ENCODE assay signal across 8 cellular contexts in genomic region chr1:35555601-35556477, GRCh38. TPM values are rescaled to one million over a fixed set of nuclear protein-coding genes. Genes with fewer than 3 reads are reported as not detected.
A peak's percentile ranks its signal among the peaks of the same experiment; 100 is the strongest.
DNase-seq lines count a peak whose midpoint lies in the region; ATAC-seq, FAIRE-seq and TF ChIP-seq lines count a peak whose summit lies in the region.

No MANE protein-coding gene starts in this region.

- DNase-seq in EH (ENCODE audit: low read depth) (peak; percentile 69), NCI-H1092 (lab: John Stamatoyannopoulos, UW) (peak; percentile 75), adrenal gland (no peak), mesendoderm (no peak), GM19239 (ENCODE audit: insufficient read length, low spot score) (no peak), HTR-8/SVneo (ENCODE audit: insufficient read length, low spot score) (no peak), SKM-1 treated with dmso at 0.1 percent for 144 hours (lab: John Stamatoyannopoulos, UW; ENCODE audit: unreplicated experiment) (no peak)

- H4K5ac ChIP-seq in mesendoderm (ENCODE audit: low read length) = no peak overlapping the region

- H3K36me3 ChIP-seq in adrenal gland (replicated peaks in 1 of 2) (peaks cover 0 to 23% of the 10 kb centered on the region in 2 donors), mesendoderm (ENCODE audit: control insufficient read depth, insufficient read depth, low read length) (no peaks in the 10 kb centered on the region)

- no peak for TF ChIP-seq CTCF in adrenal gland (IDR thresholded peaks at IDR 0.05)

- no peak overlapping the region for H2BK120ac ChIP-seq in mesendoderm (ENCODE audit: low read depth, low read length)

- peak overlapping the region; percentile 97 for H3K4me2 ChIP-seq in mesendoderm (ENCODE audit: low read length)

- H3K4ac ChIP-seq in mesendoderm (ENCODE audit: low read depth, low read length) = no peak overlapping the region

- H2AK5ac ChIP-seq in mesendoderm (ENCODE audit: low read length) = no peak overlapping the region

- H3K4me1 ChIP-seq in adrenal gland (replicated peaks in 1 of 2) = peaks cover 28 to 59% of the 10 kb centered on the region in 2 donors
- H3K4me1 ChIP-seq in mesendoderm (ENCODE audit: control insufficient read depth, low read depth, low read length) = peaks cover 12% of the 10 kb centered on the region

- WGBS in adrenal gland, 4 donors = 48 to 56% (median 53%) methylated on average over 10 of the region's 10 CpGs
- WGBS in mesendoderm (ENCODE audit: extremely low coverage, insufficient coverage, low lambda C conversion rate) = no CpG with 5 or more reads among the region's 10 CpGs

- H3K9ac ChIP-seq in mesendoderm (ENCODE audit: low read length) = peak overlapping the region; percentile 82

- H4K8ac ChIP-seq in mesendoderm (ENCODE audit: low read depth, low read length) = no peak overlapping the region

- H3K9me3 ChIP-seq in adrenal gland (replicated peaks in 1 of 3) = no peaks in the 10 kb centered on the region

- ATAC-seq in GM18873 (IDR thresholded peaks at IDR 0.05; ENCODE audit: low FRiP score, unreplicated experiment) = no peak

- peaks cover 15% of the 10 kb centered on the region for H3K79me1 ChIP-seq in mesendoderm (ENCODE audit: low read length)

- H2BK15ac ChIP-seq in mesendoderm (replicated peaks; ENCODE audit: low read depth) = no peak overlapping the region

- H3K4me3 ChIP-seq in adrenal gland (peak overlapping the region in 1 of 4 donors; percentile 94), mesendoderm (ENCODE audit: low read length) (no peak overlapping the region)

- no peak overlapping the region for H3K23ac ChIP-seq in mesendoderm (ENCODE audit: low read length)

- H3K18ac ChIP-seq in mesendoderm (ENCODE audit: low read length) = peak overlapping the region; percentile 43

- peaks cover 15% of the 10 kb centered on the region for H3K79me2 ChIP-seq in mesendoderm (ENCODE audit: control insufficient read depth, insufficient read depth, low read length)

- FAIRE-seq in GM19239 (lab: Jason Lieb, UNC) (no peak), HTR-8/SVneo (lab: Jason Lieb, UNC) (no peak)

- H3K56ac ChIP-seq in mesendoderm (ENCODE audit: low read length) = peak overlapping the region; percentile 43

- TF ChIP-seq POLR2A in adrenal gland (IDR thresholded peaks at IDR 0.05) = no peak

- no peak overlapping the region for H2BK5ac ChIP-seq in mesendoderm (ENCODE audit: low read length)

- peak overlapping the region in 3 of 5 donors; percentile 94 to 99 (median 97) for H3K27ac ChIP-seq in adrenal gland
- no peak overlapping the region for H3K27ac ChIP-seq in mesendoderm (ENCODE audit: low read depth, low read length)

- H3K27me3 ChIP-seq in adrenal gland = no peaks in the 10 kb centered on the region
- no peaks in the 10 kb centered on the region for H3K27me3 ChIP-seq in mesendoderm (ENCODE audit: insufficient read depth, low read length, poor library complexity)

- intact Hi-C loops in adrenal gland (cut with DNase I) = loop anchor here in 1 of 2 donors (5.0 kb wide), 1 partner anchor 104 kb away; no protein-coding TSS in a partner anchor

RNA-seq across cellular contexts. Expression of gene KIAA0319L, which starts 1.4 kb away (rescaled TPM):
- 100 to 1,000 TPM in 3 of 8 donors, 10 to 100 TPM in 5; 53.8 to 278 (median 91.0) TPM for total RNA-seq in adrenal gland
- polyA plus RNA-seq in adrenal gland = 10 to 100 TPM; 26.5 to 60.1 (median 29.2) TPM
- 15.1 TPM for polyA plus RNA-seq in mesendoderm (2013, experiment 1 of 2)
- polyA plus RNA-seq in mesendoderm (2013, experiment 2 of 2) = 16.4 TPM

RNA-seq across cellular contexts. Expression of gene NCDN, which starts 1.8 kb away (rescaled TPM):
- 10 to 100 TPM; 38.0 to 49.3 (median 44.5) TPM for total RNA-seq in adrenal gland
- polyA plus RNA-seq in adrenal gland = 10 to 100 TPM; 12.0 to 28.7 (median 18.3) TPM
- polyA plus RNA-seq in mesendoderm (2013, experiment 1 of 2) = 27.8 TPM
- 28.0 TPM for polyA plus RNA-seq in mesendoderm (2013, experiment 2 of 2)

RNA-seq across cellular contexts. Expression of gene TFAP2E, which starts 17.3 kb away (rescaled TPM):
- under 1 TPM in 6 of 8 donors, not detected in 2; 0.21 to 0.69 (median 0.46) TPM for total RNA-seq in adrenal gland
- 1 to 10 TPM in 2 of 3 donors, not detected in 1; 1.6 to 2.1 TPM for polyA plus RNA-seq in adrenal gland
- 0.20 TPM for polyA plus RNA-seq in mesendoderm (2013, experiment 1 of 2)
- polyA plus RNA-seq in mesendoderm (2013, experiment 2 of 2) = 0.14 TPM

Comparison
In these comparisons a context has a peak if more than half of its experiments do, and no peak if none do; other contexts are left out.
1. DNase-seq: peak in EH (single experiment) and NCI-H1092 (single experiment); none in adrenal gland (0 of 7), mesendoderm (single experiment), GM19239 (single experiment), HTR-8/SVneo (single experiment) and SKM-1 treated with dmso at 0.1 percent for 144 hours (single experiment).